32 cellular contexts compared by ENCODE assay signal in the genomic region with DNA sequence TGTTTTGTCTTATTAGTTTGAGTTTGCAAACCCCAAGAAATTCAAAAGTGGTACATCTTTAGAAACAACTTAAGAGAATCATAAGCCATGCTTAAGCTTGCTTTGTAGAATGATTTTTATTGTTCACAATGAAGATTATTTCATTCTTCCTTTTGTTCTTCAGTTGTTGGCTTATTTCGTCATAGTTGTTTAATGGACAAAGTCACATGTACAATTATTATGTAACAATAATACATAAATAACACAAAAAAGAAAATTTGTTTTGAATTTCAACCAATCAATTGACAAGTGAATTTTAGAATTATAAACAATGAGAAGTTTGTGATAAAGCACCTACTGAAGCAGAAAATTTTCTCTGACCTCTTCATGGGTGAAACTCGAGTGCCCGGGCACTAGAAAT.
"Had no signal": no experiment of that assay in that cellular context is flagged by ENCODE, and none has a peak within 500 bp of the region (broad histone marks: within the 10 kb centered on the region; RNA-seq: fewer than 3 reads in every experiment).

No MANE protein-coding gene starts in this region.

- H3K4me1 ChIP-seq: adrenal gland, body of pancreas, breast epithelium had no signal

- H3K27ac ChIP-seq: adrenal gland, body of pancreas, brain microvascular endothelial cell, breast epithelium, VCaP had no signal

- DNase-seq: activated B cell treated with CpG ODN at 0.5 μM for 24 hours; activated CD4-positive, alpha-beta memory T cell treated with anti-CD3 and anti-CD28 coated beads for 36 hours; activated CD4-positive, alpha-beta T cell treated with anti-CD3 and anti-CD28 coated beads for 4 hours; activated CD4-positive, alpha-beta T cell treated with anti-CD3 and anti-CD28 coated beads, Interleukin-2, amount 10 ng/mL, durations not matched to agents 24 days and 14 days; activated CD4-positive, alpha-beta T cell treated with anti-CD3 and anti-CD28 coated beads, Interleukin-2, amount 50 U/mL, for 1 hour; activated CD4-positive, alpha-beta T cell treated with anti-CD3 and anti-CD28 coated beads, Interleukin-2, amount 50 U/mL, for 4 hours; activated CD4-positive, CD25-positive, alpha-beta regulatory T cell treated with anti-CD3 and anti-CD28 coated beads, Interleukin-2, amount 50 U/mL, for 72 hours; activated CD8-positive, alpha-beta memory T cell treated with anti-CD3 and anti-CD28 coated beads, Interleukin-2, amount 50 U/mL, for 4 hours; activated CD8-positive, alpha-beta T cell treated with anti-CD3 and anti-CD28 coated beads for 36 hours; activated effector memory CD4-positive, alpha-beta T cell treated with anti-CD3 and anti-CD28 coated beads, Interleukin-2, amount 50 U/mL, for 16 hours; activated naive CD4-positive, alpha-beta T cell treated with anti-CD3 and anti-CD28 coated beads for 36 hours; activated naive CD4-positive, alpha-beta T cell treated with anti-CD3 and anti-CD28 coated beads, Interleukin-2, amount 50 U/mL, for 16 hours; activated naive CD8-positive, alpha-beta T cell treated with anti-CD3 and anti-CD28 coated beads for 36 hours; activated T-cell treated with anti-CD3 and anti-CD28 coated beads for 4 hours; activated T-cell treated with anti-CD3 and anti-CD28 coated beads, Interleukin-2, amount 50 U/mL, for 1 hour; activated T-cell treated with anti-CD3 and anti-CD28 coated beads, Interleukin-2, amount 50 U/mL, for 4 hours; activated T-cell treated with anti-CD3 and anti-CD28 coated beads, Interleukin-2, amount 50 U/mL, for 72 hours; adrenal gland; amniotic stem cell; aorta; body of pancreas; brain microvascular endothelial cell; central memory CD4-positive, alpha-beta T cell; T-helper 1 cell; T-helper 2 cell; T-helper 9 cell had no signal

- ATAC-seq: activated CD8-positive, alpha-beta T cell treated with anti-CD3 and anti-CD28 coated beads for 36 hours; activated naive CD4-positive, alpha-beta T cell treated with anti-CD3 and anti-CD28 coated beads, Interleukin-2, amount 50 U/mL, for 72 hours; activated T-cell treated with anti-CD3 and anti-CD28 coated beads, Interleukin-2, amount 50 U/mL, for 4 hours; activated T-cell treated with anti-CD3 and anti-CD28 coated beads, Interleukin-2, amount 50 U/mL, for 72 hours; activated T-helper 17 cell treated with anti-CD3 and anti-CD28 coated beads, Interleukin-2, amount 50 U/mL, for 72 hours; body of pancreas had no signal

- H3K36me3 ChIP-seq: adrenal gland, brain microvascular endothelial cell, breast epithelium had no signal

- H3K4me3 ChIP-seq: adrenal gland, body of pancreas, breast epithelium had no signal

- H3K27me3 ChIP-seq: adrenal gland, body of pancreas, brain microvascular endothelial cell, breast epithelium had no signal

- FAIRE-seq: astrocyte, TTC549 had no signal

- H3K9me3 ChIP-seq: adrenal gland, body of pancreas had no signal
